16 cellular contexts compared by ENCODE assay signal in genomic region chr6:122735618-122736017, GRCh38. TPM values are rescaled to one million over a fixed set of nuclear protein-coding genes. Genes with fewer than 3 reads are reported as not detected.
DNase-seq lines count a peak whose midpoint lies in the region; ATAC-seq and TF ChIP-seq lines count a peak whose summit lies in the region.
"Had no signal": no experiment of that assay in that cellular context is flagged by ENCODE, and none has a peak within 500 bp of the region (broad histone marks: within the 10 kb centered on the region; RNA-seq: fewer than 3 reads in every experiment).

No MANE protein-coding gene starts in this region.

- WGBS in suprapubic skin, result 39% methylated on average over 3 of the region's 3 CpGs

- H3K4me1 ChIP-seq in suprapubic skin, result peaks cover 21% of the 10 kb centered on the region
- H3K4me1 ChIP-seq: parathyroid adenoma had no signal

- no peak for TF ChIP-seq POLR2A in suprapubic skin (IDR thresholded peaks at IDR 0.05)

- H3K4me3 ChIP-seq in suprapubic skin, result no peak overlapping the region
- H3K4me3 ChIP-seq: MG63, PC-9 had no signal

- H3K9me3 Mint-ChIP-seq in endothelial cell (ENCODE audit: unreplicated experiment) (no peaks in the 10 kb centered on the region), osteocyte (ENCODE audit: unreplicated experiment) (no peaks in the 10 kb centered on the region)
- no peaks in the 10 kb centered on the region for H3K9me3 Mint-ChIP-seq in activated CD8-positive, alpha-beta T cell treated with anti-CD3 and anti-CD28 coated beads, Interleukin-2, amount 10 ng/mL, durations not matched to agents 7 days and 5 days (ENCODE audit: insufficient read depth)

- DNase-seq in NCI-H510A (lab: John Stamatoyannopoulos, UW) (peak; percentile 44), NCI-H510A treated with DMSO at 0.1 percent for 48 hours (lab: John Stamatoyannopoulos, UW) (no peak), NCI-H446 treated with DMSO at 0.1 percent for 48 hours (lab: John Stamatoyannopoulos, UW) (peak; percentile 65), endothelial cell (ENCODE audit: low spot score) (no peak), suprapubic skin (ENCODE audit: low spot score in 2 of 2) (no peak), osteocyte (ENCODE audit: extremely low spot score, unreplicated experiment) (no peak)
- no peak for DNase-seq in activated CD8-positive, alpha-beta T cell treated with anti-CD3 and anti-CD28 coated beads, Interleukin-2, amount 10 ng/mL, durations not matched to agents 7 days and 5 days
- DNase-seq: ACHN; activated effector memory CD4-positive, alpha-beta T cell treated with anti-CD3 and anti-CD28 coated beads, Interleukin-2, amount 50 U/mL, for 16 hours; erythroblast; mesendoderm; MG63; PC-9 had no signal

- CTCF ChIA-PET in activated CD8-positive, alpha-beta T cell treated with anti-CD3 and anti-CD28 coated beads, Interleukin-2, amount 10 ng/mL, durations not matched to agents 7 days and 5 days (lab: Charles Lee), result no interaction called here

- H3K27me3 ChIP-seq in suprapubic skin, result no peaks in the 10 kb centered on the region

- H3K4me3 Mint-ChIP-seq in endothelial cell (ENCODE audit: unreplicated experiment) (no peak overlapping the region), osteocyte (ENCODE audit: unreplicated experiment) (no peak overlapping the region)
- H3K4me3 Mint-ChIP-seq in activated CD8-positive, alpha-beta T cell treated with anti-CD3 and anti-CD28 coated beads, Interleukin-2, amount 10 ng/mL, durations not matched to agents 7 days and 5 days, result no peak overlapping the region

- no peaks in the 10 kb centered on the region for H3K9me3 ChIP-seq in suprapubic skin
- H3K9me3 ChIP-seq: MG63 had no signal

- no peak for ATAC-seq in activated CD8-positive, alpha-beta T cell treated with anti-CD3 and anti-CD28 coated beads, Interleukin-2, amount 10 ng/mL, durations not matched to agents 7 days and 5 days
- ATAC-seq in HG02759 (IDR thresholded peaks at IDR 0.05; ENCODE audit: unreplicated experiment), result no peak

- H3K4me1 Mint-ChIP-seq in endothelial cell (ENCODE audit: unreplicated experiment) (peaks cover 35% of the 10 kb centered on the region), osteocyte (ENCODE audit: unreplicated experiment) (peaks cover 16% of the 10 kb centered on the region)
- H3K4me1 Mint-ChIP-seq in activated CD8-positive, alpha-beta T cell treated with anti-CD3 and anti-CD28 coated beads, Interleukin-2, amount 10 ng/mL, durations not matched to agents 7 days and 5 days (ENCODE audit: low read depth), result no peaks in the 10 kb centered on the region

- POLR2A ChIA-PET in activated CD8-positive, alpha-beta T cell treated with anti-CD3 and anti-CD28 coated beads, Interleukin-2, amount 10 ng/mL, durations not matched to agents 7 days and 5 days (lab: Charles Lee), result no interaction called here

- H3K36me3 ChIP-seq in suprapubic skin, result no peaks in the 10 kb centered on the region
- H3K36me3 ChIP-seq: MG63 had no signal

- H3K36me3 Mint-ChIP-seq in endothelial cell (ENCODE audit: low read depth, unreplicated experiment), result no peaks in the 10 kb centered on the region
- H3K36me3 Mint-ChIP-seq in activated CD8-positive, alpha-beta T cell treated with anti-CD3 and anti-CD28 coated beads, Interleukin-2, amount 10 ng/mL, durations not matched to agents 7 days and 5 days (ENCODE audit: low read depth), result no peaks in the 10 kb centered on the region
- no peaks in the 10 kb centered on the region for H3K36me3 Mint-ChIP-seq in osteocyte (ENCODE audit: unreplicated experiment)

- H3K27me3 Mint-ChIP-seq in endothelial cell (ENCODE audit: unreplicated experiment), result no peaks in the 10 kb centered on the region
- H3K27me3 Mint-ChIP-seq in activated CD8-positive, alpha-beta T cell treated with anti-CD3 and anti-CD28 coated beads, Interleukin-2, amount 10 ng/mL, durations not matched to agents 7 days and 5 days (ENCODE audit: low read depth), result peaks cover 21% of the 10 kb centered on the region
- peaks cover 9% of the 10 kb centered on the region for H3K27me3 Mint-ChIP-seq in osteocyte (ENCODE audit: unreplicated experiment)

- H3K27ac ChIP-seq in suprapubic skin, result peak overlapping the region; percentile 81
- H3K27ac ChIP-seq: parathyroid adenoma, PC-9 had no signal

- no peak for TF ChIP-seq CTCF in endothelial cell (IDR thresholded peaks at IDR 0.05; ENCODE audit: unreplicated experiment)
- TF ChIP-seq CTCF in suprapubic skin (IDR thresholded peaks at IDR 0.05), result no peak
- TF ChIP-seq CTCF in osteocyte (IDR thresholded peaks at IDR 0.05), result no peak

- TF ChIP-seq EP300 in suprapubic skin (IDR thresholded peaks at IDR 0.05), result no peak

- H3K27ac Mint-ChIP-seq in endothelial cell (ENCODE audit: unreplicated experiment), result peak overlapping the region; percentile 90
- no peak overlapping the region for H3K27ac Mint-ChIP-seq in activated CD8-positive, alpha-beta T cell treated with anti-CD3 and anti-CD28 coated beads, Interleukin-2, amount 10 ng/mL, durations not matched to agents 7 days and 5 days
- H3K27ac Mint-ChIP-seq in osteocyte (ENCODE audit: unreplicated experiment), result no peak overlapping the region

RNA-seq across cellular contexts. Expression of gene FABP7, which starts 43.9 kb away (rescaled TPM):
- total RNA-seq in endothelial cell (ENCODE audit: unreplicated experiment) (3.6 TPM), suprapubic skin (10 to 100 TPM; 11.8 to 35.6 (median 22.9) TPM), osteocyte (not detected in 2 replicates)
- not detected for total RNA-seq in activated CD8-positive, alpha-beta T cell treated with anti-CD3 and anti-CD28 coated beads, Interleukin-2, amount 10 ng/mL, durations not matched to agents 7 days and 5 days
- total RNA-seq: PC-9; T-helper 2 cell treated with Interferon-gamma antibody and Interleukin-4, amounts not matched to agents 100 ng/mL and 5 ng/mL, for 36 hours had no signal

RNA-seq across cellular contexts. Expression of gene SMPDL3A, which starts 53.4 kb away (rescaled TPM):
- total RNA-seq in endothelial cell (ENCODE audit: unreplicated experiment), result 10.3 TPM
- 100 to 1,000 TPM in 1 of 4 donors, 10 to 100 TPM in 3; 82.5 to 111 (median 91.8) TPM for total RNA-seq in suprapubic skin
- not detected for total RNA-seq in activated CD8-positive, alpha-beta T cell treated with anti-CD3 and anti-CD28 coated beads, Interleukin-2, amount 10 ng/mL, durations not matched to agents 7 days and 5 days
- total RNA-seq in osteocyte, result 12.8 and 14.6 TPM in 2 replicates

Comparison
In these comparisons a context has a peak if more than half of its experiments do, and no peak if none do; other contexts are left out.
1. DNase-seq: peak in NCI-H510A (single experiment) and NCI-H446 treated with DMSO at 0.1 percent for 48 hours (single experiment); none in NCI-H510A treated with DMSO at 0.1 percent for 48 hours (single experiment), endothelial cell (single experiment), suprapubic skin (0 of 2), activated CD8-positive, alpha-beta T cell treated with anti-CD3 and anti-CD28 coated beads, Interleukin-2, amount 10 ng/mL, durations not matched to agents 7 days and 5 days (single experiment) and osteocyte (single experiment).
2. RNA of gene SMPDL3A, which starts 53.4 kb away (total RNA-seq): 82.5 to 111 TPM in suprapubic skin, 12.8 to 14.6 TPM in osteocyte and 10.3 TPM in endothelial cell (single experiment); not detected in activated CD8-positive, alpha-beta T cell treated with anti-CD3 and anti-CD28 coated beads, Interleukin-2, amount 10 ng/mL, durations not matched to agents 7 days and 5 days; every median in the first group is over 10 times any median in the second.